In the genomic region with DNA sequence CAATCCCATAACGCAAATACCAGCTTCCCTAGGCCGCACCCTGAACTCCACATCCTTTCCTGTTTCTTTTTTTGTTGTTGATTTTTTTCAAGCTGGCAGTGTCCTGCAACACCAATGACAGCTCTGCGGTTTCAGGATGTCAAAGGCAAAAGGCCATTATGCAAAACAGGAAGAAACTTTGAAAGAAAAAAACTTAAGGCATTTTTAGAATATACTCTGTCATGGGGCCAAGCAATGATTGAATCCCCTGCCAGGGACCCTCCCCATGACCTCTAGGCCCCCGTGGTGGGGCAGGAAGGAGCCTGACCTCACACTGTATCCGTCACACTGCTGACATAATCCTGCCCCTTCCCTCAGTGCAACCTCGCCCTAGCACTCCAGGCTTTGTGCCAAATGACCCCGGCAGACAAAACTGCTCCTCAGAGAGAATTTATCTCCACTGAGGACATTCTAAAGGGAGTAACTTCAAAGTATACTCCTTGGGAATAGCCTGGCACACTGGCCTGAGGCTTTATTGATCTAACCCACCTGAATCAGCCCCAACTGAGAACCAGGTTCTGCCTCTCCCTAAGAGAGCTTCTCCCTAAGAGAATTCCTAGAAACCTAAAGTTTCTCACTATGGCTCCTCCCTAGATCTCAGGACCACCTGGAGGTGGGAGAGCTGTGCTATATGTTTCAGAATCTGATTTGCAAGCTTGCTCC, we compare ENCODE assay signal across 7 cellular contexts. TPM values are rescaled to one million over a fixed set of nuclear protein-coding genes. Genes with fewer than 3 reads are reported as not detected.
DNase-seq lines count a peak whose midpoint lies in the region; ATAC-seq and TF ChIP-seq lines count a peak whose summit lies in the region.

No MANE protein-coding gene starts in this region.

- CTCF ChIA-PET in activated CD4-positive, alpha-beta memory T cell treated with anti-CD3 and anti-CD28 coated beads, Interleukin-2, amount 10 ng/mL, durations not matched to agents 7 days and 5 days (lab: Charles Lee) = interaction anchor here (1.0 to 2.6 kb wide), 7 partner anchors 9 to 67 kb away, joined by 3 to 13 read pairs (median 6); no protein-coding TSS in a partner anchor

- peak overlapping the region; percentile 91 for H3K27ac Mint-ChIP-seq in activated CD4-positive, alpha-beta memory T cell treated with anti-CD3 and anti-CD28 coated beads, Interleukin-2, amount 10 ng/mL, durations not matched to agents 7 days and 5 days

- DNase-seq in KBM-7 (peak; percentile 86), heart right ventricle (peak; percentile 73 to 91), dedifferentiated amniotic fluid mesenchymal stem cell (ENCODE audit: extremely low spot score) (no peak), middle frontal gyrus (ENCODE audit: extremely low spot score, low spot score) (no peak)
- peak; percentile 58 for DNase-seq in activated CD4-positive, alpha-beta memory T cell treated with anti-CD3 and anti-CD28 coated beads, Interleukin-2, amount 10 ng/mL, durations not matched to agents 7 days and 5 days

- intact Hi-C loops in heart right ventricle (cut with DNase I) = loop anchor here in 1 of 10 donors (5.0 kb wide), 1 partner anchor 52 kb away; no protein-coding TSS in a partner anchor

- H3K9ac ChIP-seq in skeletal muscle tissue (ENCODE audit: low read depth in 1 of 3, low read length in 3 of 3) = peak overlapping the region; percentile 26 to 68 (median 55)

- WGBS in heart right ventricle, 2 donors = 8 to 10% methylated on average over 7 of the region's 7 CpGs

- H3K27me3 Mint-ChIP-seq in activated CD4-positive, alpha-beta memory T cell treated with anti-CD3 and anti-CD28 coated beads, Interleukin-2, amount 10 ng/mL, durations not matched to agents 7 days and 5 days = no peaks in the 10 kb centered on the region

- H3K4me1 ChIP-seq in heart right ventricle (peaks cover 58 to 100% (median 99%) of the 10 kb centered on the region in 9 donors), skeletal muscle tissue (ENCODE audit: control insufficient read depth in 3 of 3, insufficient read depth in 3 of 3, low read length in 3 of 3) (peaks cover 87 to 89% (median 89%) of the 10 kb centered on the region in 3 donors)

- peaks cover 23% of the 10 kb centered on the region for H3K36me3 Mint-ChIP-seq in activated CD4-positive, alpha-beta memory T cell treated with anti-CD3 and anti-CD28 coated beads, Interleukin-2, amount 10 ng/mL, durations not matched to agents 7 days and 5 days (ENCODE audit: low read depth)

- no peaks in the 10 kb centered on the region for H3K9me3 Mint-ChIP-seq in activated CD4-positive, alpha-beta memory T cell treated with anti-CD3 and anti-CD28 coated beads, Interleukin-2, amount 10 ng/mL, durations not matched to agents 7 days and 5 days

- peak overlapping the region; percentile 63 for H3K4me3 Mint-ChIP-seq in activated CD4-positive, alpha-beta memory T cell treated with anti-CD3 and anti-CD28 coated beads, Interleukin-2, amount 10 ng/mL, durations not matched to agents 7 days and 5 days

- peak; percentile 33 for ATAC-seq in GM18907 (IDR thresholded peaks at IDR 0.05; ENCODE audit: unreplicated experiment)
- ATAC-seq in heart right ventricle = peak; percentile 70 to 90 (median 82)

- no peak for TF ChIP-seq CTCF in heart right ventricle (IDR thresholded peaks at IDR 0.05)

- H3K9me3 ChIP-seq in heart right ventricle (no peaks in the 10 kb centered on the region), skeletal muscle tissue (ENCODE audit: control insufficient read depth in 3 of 3, low read length in 3 of 3) (no peaks in the 10 kb centered on the region)

- H3K4me3 ChIP-seq in heart right ventricle = peak overlapping the region in 5 of 10 donors; percentile 0 to 26 (median 11)
- peak overlapping the region in 1 of 3 donors; percentile 46 for H3K4me3 ChIP-seq in skeletal muscle tissue (ENCODE audit: low read length in 3 of 3)

- POLR2A ChIA-PET in activated CD4-positive, alpha-beta memory T cell treated with anti-CD3 and anti-CD28 coated beads, Interleukin-2, amount 10 ng/mL, durations not matched to agents 7 days and 5 days (lab: Charles Lee) = interaction anchor here (0.8 to 12.5 kb wide), 14 partner anchors 8 to 135 kb away, joined by 3 to 115 read pairs (median 10); a partner anchor contains a TSS

- H3K27ac ChIP-seq in heart right ventricle = peak overlapping the region; percentile 68 to 100 (median 99)
- H3K27ac ChIP-seq in skeletal muscle tissue (ENCODE audit: low read depth, low read length) = peak overlapping the region; percentile 97

- H3K36me3 ChIP-seq in heart right ventricle (no peaks in the 10 kb centered on the region), skeletal muscle tissue (ENCODE audit: control insufficient read depth in 3 of 3, insufficient read depth in 3 of 3, low read length in 3 of 3) (no peaks in the 10 kb centered on the region)

- H3K27me3 ChIP-seq in heart right ventricle = no peaks in the 10 kb centered on the region
- no peaks in the 10 kb centered on the region for H3K27me3 ChIP-seq in skeletal muscle tissue (ENCODE audit: control insufficient read depth in 3 of 3, insufficient read depth in 3 of 3, low read length in 3 of 3)

- H3K4me1 Mint-ChIP-seq in activated CD4-positive, alpha-beta memory T cell treated with anti-CD3 and anti-CD28 coated beads, Interleukin-2, amount 10 ng/mL, durations not matched to agents 7 days and 5 days = peaks cover 94% of the 10 kb centered on the region

- in situ Hi-C loops in KBM-7 (cut with MboI; ENCODE audit: low pct_unique_long_range_greater_than_20kb, low sequenced_read_pairs) = no loop called here

RNA-seq across cellular contexts. Expression of a gene that starts 7.9 kb away (rescaled TPM):
- 10 to 100 TPM; 69.2 to 70.8 TPM for total RNA-seq in activated CD4-positive, alpha-beta memory T cell treated with anti-CD3 and anti-CD28 coated beads, Interleukin-2, amount 10 ng/mL, durations not matched to agents 7 days and 5 days
- total RNA-seq in heart right ventricle (100 to 1,000 TPM in 1 of 10 donors, 10 to 100 TPM in 9; 30.0 to 117 (median 43.1) TPM), skeletal muscle tissue (14.1 TPM)
- polyA plus RNA-seq in heart right ventricle = 10 to 100 TPM; 14.8 to 29.0 TPM

Comparison
In these comparisons a context has a peak if more than half of its experiments do, and no peak if none do; other contexts are left out.
1. DNase-seq: peak in KBM-7 (single experiment), activated CD4-positive, alpha-beta memory T cell treated with anti-CD3 and anti-CD28 coated beads, Interleukin-2, amount 10 ng/mL, durations not matched to agents 7 days and 5 days (single experiment) and heart right ventricle (2 of 2); none in dedifferentiated amniotic fluid mesenchymal stem cell (single experiment) and middle frontal gyrus (single experiment).